1 cellular context compared by ENCODE assay signal in the genomic region with DNA sequence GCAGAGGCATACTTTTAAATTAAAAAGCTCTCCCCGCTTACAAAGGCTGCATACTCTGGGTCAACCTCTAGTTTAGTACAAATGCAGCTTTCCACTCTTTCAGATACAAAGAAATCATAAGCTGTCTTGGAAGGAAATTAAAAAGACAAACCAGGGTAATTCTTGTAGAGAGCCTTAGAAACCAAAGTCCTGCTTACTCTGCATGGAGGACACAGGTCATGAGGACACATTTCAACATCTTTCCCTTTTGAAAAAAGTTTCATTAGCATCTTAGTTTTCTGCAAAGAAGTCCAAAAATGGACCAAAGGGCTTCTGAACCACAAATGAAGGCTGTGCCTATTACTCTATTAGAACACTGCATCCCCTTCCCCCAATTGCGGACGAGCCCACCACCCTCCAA.
TF ChIP-seq lines count a peak whose summit lies in the region.

No MANE protein-coding gene starts in this region.

TF ChIP-seq in H1, 55 proteins besides CTCF, POLR2A, EP300 and RAD21 (continued from another document):
- no peak for TF ChIP-seq SP1 (IDR thresholded peaks at IDR 0.05; ENCODE audit: low read depth, low read length)
- TF ChIP-seq EGR1 (IDR thresholded peaks at IDR 0.05; ENCODE audit: borderline replicate concordance, low read depth, low read length), result no peak
- TF ChIP-seq SIX5 (IDR thresholded peaks at IDR 0.05; ENCODE audit: low read depth, low read length), result no peak
- TF ChIP-seq RFX5 (IDR thresholded peaks at IDR 0.05; ENCODE audit: borderline replicate concordance, low read depth, low read length), result no peak
- TF ChIP-seq RBBP5 (IDR thresholded peaks at IDR 0.05; ENCODE audit: borderline replicate concordance, low read depth, low read length), result no peak
- TF ChIP-seq CHD1 (IDR thresholded peaks at IDR 0.05; ENCODE audit: low read depth, low read length), result no peak
- no peak for TF ChIP-seq MAFK (IDR thresholded peaks at IDR 0.05; ENCODE audit: low read depth, low read length)
- TF ChIP-seq, protein P1, sequence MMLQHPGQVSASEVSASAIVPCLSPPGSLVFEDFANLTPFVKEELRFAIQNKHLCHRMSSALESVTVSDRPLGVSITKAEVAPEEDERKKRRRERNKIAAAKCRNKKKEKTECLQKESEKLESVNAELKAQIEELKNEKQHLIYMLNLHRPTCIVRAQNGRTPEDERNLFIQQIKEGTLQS (IDR thresholded peaks at IDR 0.05; ENCODE audit: insufficient read depth, low read depth, low read length), result no peak
- no peak for TF ChIP-seq BACH1 (IDR thresholded peaks at IDR 0.05; ENCODE audit: low read length)
